23 cellular contexts compared by ENCODE assay signal in genomic region chr2:169982929-169983328, GRCh38.
"Had no signal": no experiment of that assay in that cellular context is flagged by ENCODE, and none has a peak within 500 bp of the region (broad histone marks: within the 10 kb centered on the region; RNA-seq: fewer than 3 reads in every experiment).

No MANE protein-coding gene starts in this region.

- H3K4me1 ChIP-seq: esophagus squamous epithelium, left lung, neural progenitor cell, parathyroid adenoma, right lobe of liver, tibial nerve, upper lobe of left lung had no signal

- H3K9ac ChIP-seq: neural progenitor cell, parathyroid adenoma had no signal

- H3K27me3 Mint-ChIP-seq: effector memory CD8-positive, alpha-beta T cell; naive B cell; natural killer cell treated with Interleukin-12 subunit alpha and Interleukin-12 subunit beta and Interleukin-15 and Interleukin-18, amount 100 ng/mL, for 72 hours; progenitor cell of endocrine pancreas had no signal

- H3K4me3 Mint-ChIP-seq: effector memory CD8-positive, alpha-beta T cell; mesothelial cell of epicardium; naive B cell; natural killer cell treated with Interleukin-12 subunit alpha and Interleukin-12 subunit beta and Interleukin-15 and Interleukin-18, amount 100 ng/mL, for 72 hours; neural progenitor cell had no signal

- H3K27ac ChIP-seq: esophagus squamous epithelium, left lung, neural progenitor cell, parathyroid adenoma, right lobe of liver, thoracic aorta, tibial nerve, upper lobe of left lung had no signal

- H3K4me2 ChIP-seq: neural progenitor cell had no signal

- H3K9me3 ChIP-seq: esophagus squamous epithelium, left lung, mucosa of descending colon, right lobe of liver, thoracic aorta, tibial nerve, upper lobe of left lung had no signal

- H3K36me3 Mint-ChIP-seq: natural killer cell treated with Interleukin-12 subunit alpha and Interleukin-12 subunit beta and Interleukin-15 and Interleukin-18, amount 100 ng/mL, for 72 hours had no signal

- H3K4me1 Mint-ChIP-seq: mesothelial cell of epicardium, neural progenitor cell had no signal

- H3K27ac Mint-ChIP-seq: effector memory CD8-positive, alpha-beta T cell; mesothelial cell of epicardium; natural killer cell treated with Interleukin-12 subunit alpha and Interleukin-12 subunit beta and Interleukin-15 and Interleukin-18, amount 100 ng/mL, for 72 hours; neural progenitor cell; progenitor cell of endocrine pancreas had no signal

- FAIRE-seq: urothelium cell line had no signal

- H3K36me3 ChIP-seq: neural progenitor cell had no signal

- DNase-seq: cortex of kidney; effector memory CD8-positive, alpha-beta T cell; esophagus squamous epithelium; foreskin melanocyte; kidney; left lung; mesenchymal stem cell; mucosa of descending colon; naive B cell; right lobe of liver; small intestine; stimulated activated CD4-positive, alpha-beta T cell treated with anti-CD3 and anti-CD28 coated beads, Interleukin-15, amount 100 ng/mL, for 24 hours; stimulated activated CD4-positive, alpha-beta T cell treated with anti-CD3 and anti-CD28 coated beads, Interleukin-2, amount 100 ng/mL, for 48 hours; stimulated activated naive CD4-positive, alpha-beta T cell; upper lobe of left lung had no signal

- H3K4me3 ChIP-seq: esophagus squamous epithelium, left lung, mucosa of descending colon, neural progenitor cell, right lobe of liver, thoracic aorta, tibial nerve, upper lobe of left lung had no signal

- H2AFZ ChIP-seq: neural progenitor cell, parathyroid adenoma had no signal

- ATAC-seq: effector memory CD8-positive, alpha-beta T cell; left lung; mucosa of descending colon; right lobe of liver had no signal

- H3K9me3 Mint-ChIP-seq: effector memory CD8-positive, alpha-beta T cell; natural killer cell treated with Interleukin-12 subunit alpha and Interleukin-12 subunit beta and Interleukin-15 and Interleukin-18, amount 100 ng/mL, for 72 hours; neural progenitor cell had no signal

- H3K27me3 ChIP-seq: esophagus squamous epithelium, left lung, neural progenitor cell, right lobe of liver, tibial nerve, upper lobe of left lung had no signal
